In genomic region chr14:91323671-91324605, GRCh38 we compare ENCODE assay signal across 8 cellular contexts.
DNase-seq lines count a peak whose midpoint lies in the region; ATAC-seq and TF ChIP-seq lines count a peak whose summit lies in the region.

No MANE protein-coding gene starts in this region.

- H3K4me3 Mint-ChIP-seq in immature natural killer cell = peak overlapping the region; percentile 79 to 86 (median 84)

- H3K9me3 Mint-ChIP-seq in immature natural killer cell = no peaks in the 10 kb centered on the region

- H3K36me3 Mint-ChIP-seq in immature natural killer cell = peaks cover 8 to 55% (median 18%) of the 10 kb centered on the region in 3 donors

- peaks cover 10 to 62% (median 49%) of the 10 kb centered on the region in 3 donors for H3K27me3 Mint-ChIP-seq in immature natural killer cell (ENCODE audit: low read depth in 3 of 3)

- peak; percentile 53 for DNase-seq in DMS53 (lab: John Stamatoyannopoulos, UW)
- no peak for DNase-seq in DMS53 treated with DMSO at 0.1 percent for 48 hours (lab: John Stamatoyannopoulos, UW; ENCODE audit: unreplicated experiment)
- DNase-seq in NCI-H1694 (lab: John Stamatoyannopoulos, UW) = peak; percentile 94
- DNase-seq in UCSD-AML1 (lab: John Stamatoyannopoulos, UW; ENCODE audit: unreplicated experiment) = peak; percentile 93
- DNase-seq in brain microvascular endothelial cell = peak; percentile 69
- DNase-seq in immature natural killer cell = peak; percentile 88 to 89 (median 89)
- peak; percentile 94 for DNase-seq in stimulated activated CD4-positive, alpha-beta T cell treated with anti-CD3 and anti-CD28 coated beads, Interleukin-12 subunit alpha, Interleukin-12 subunit beta, amount 100 ng/mL, for 4 hours

- H3K36me3 ChIP-seq in brain microvascular endothelial cell (replicated peaks) = no peaks in the 10 kb centered on the region

- peaks cover 66 to 74% of the 10 kb centered on the region in 2 donors for H3K4me1 Mint-ChIP-seq in immature natural killer cell

- H3K4me3 ChIP-seq in brain microvascular endothelial cell (ENCODE audit: low read depth, low read length) = peak overlapping the region; percentile 43

- in situ Hi-C loops in brain microvascular endothelial cell (cut with HindIII; ENCODE audit: low pct_ligation_motif_present, low sequenced_read_pairs) = no loop called here

- ATAC-seq in HG02798 (IDR thresholded peaks at IDR 0.05; ENCODE audit: poor library complexity, unreplicated experiment) = peak; percentile 70

- peak overlapping the region; percentile 95 to 100 (median 99) for H3K27ac Mint-ChIP-seq in immature natural killer cell

- peak; percentile 98 for TF ChIP-seq CTCF in brain microvascular endothelial cell (IDR thresholded peaks at IDR 0.05; ENCODE audit: low read depth, low read length, missing control alignments)

- no peaks in the 10 kb centered on the region for H3K27me3 ChIP-seq in brain microvascular endothelial cell (replicated peaks)

- H3K27ac ChIP-seq in brain microvascular endothelial cell = no peak overlapping the region
